8 cellular contexts compared by ENCODE assay signal in genomic region chr2:178195390-178196166, GRCh38. TPM values are rescaled to one million over a fixed set of nuclear protein-coding genes. Genes with fewer than 3 reads are reported as not detected.
A peak's percentile ranks its signal among the peaks of the same experiment; 100 is the strongest.
DNase-seq lines count a peak whose midpoint lies in the region; ATAC-seq, FAIRE-seq and TF ChIP-seq lines count a peak whose summit lies in the region.

No MANE protein-coding gene starts in this region.

- DNase-seq in AG10803 (ENCODE audit: low read depth) (no peak), bronchial epithelial cell (ENCODE audit: low read depth) (no peak), SIG-M5 treated with dmso at 0.1 percent for 504 hours (lab: John Stamatoyannopoulos, UW; ENCODE audit: unreplicated experiment) (no peak), NCI-H2196 treated with DMSO at 0.1 percent for 48 hours (lab: John Stamatoyannopoulos, UW; ENCODE audit: unreplicated experiment) (no peak), A172 (ENCODE audit: low spot score) (no peak)

- H3K4me1 ChIP-seq in HUES64 (ENCODE audit: insufficient read depth, low read length) (peaks cover 21% of the 10 kb centered on the region), mucosa of rectum (ENCODE audit: control insufficient read depth in 2 of 2, insufficient read depth in 2 of 2, low read length in 2 of 2) (peaks cover 7 to 18% of the 10 kb centered on the region in 2 donors)

- TF ChIP-seq CTCF in AG10803 (conservative IDR thresholded peaks at IDR 0.05; ENCODE audit: low read length) (no peak), bronchial epithelial cell (IDR thresholded peaks at IDR 0.05; ENCODE audit: insufficient read depth, low read length, severe bottlenecking) (no peak)

- H3K36me3 ChIP-seq in HUES64 (ENCODE audit: insufficient read depth, low read length) (no peaks in the 10 kb centered on the region), bronchial epithelial cell (ENCODE audit: control insufficient read depth, insufficient read depth, low read length) (no peaks in the 10 kb centered on the region), mucosa of rectum (ENCODE audit: control insufficient read depth in 2 of 2, insufficient read depth in 2 of 2, low read length in 2 of 2) (no peaks in the 10 kb centered on the region)

- no peak for FAIRE-seq in bronchial epithelial cell (lab: Jason Lieb, UNC)

- ATAC-seq in GM18502 (IDR thresholded peaks at IDR 0.05; ENCODE audit: poor library complexity, unreplicated experiment): no peak

- H3K27ac ChIP-seq in HUES64 (ENCODE audit: low read depth, low read length): no peak overlapping the region; the same call in 1 of the 2 replicates
- H3K27ac ChIP-seq in mucosa of rectum (ENCODE audit: low read depth in 2 of 2, low read length in 2 of 2): no peak overlapping the region

- H3K9ac ChIP-seq in HUES64 (ENCODE audit: low read depth, low read length) (peak overlapping the region; percentile 75; the same call in 1 of the 2 replicates), mucosa of rectum (ENCODE audit: low read depth in 1 of 2, low read length in 2 of 2) (peak overlapping the region in 1 of 2 donors; percentile 48)

- 9% methylated on average over 14 of the region's 14 CpGs for WGBS in HUES64

- H3K4me3 ChIP-seq in AG10803 (ENCODE audit: low read length) (peak overlapping the region; percentile 78), HUES64 (ENCODE audit: low read length) (peak overlapping the region; percentile 64), bronchial epithelial cell (ENCODE audit: low read depth, low read length) (peak overlapping the region; percentile 95), mucosa of rectum (ENCODE audit: low read length in 2 of 2) (peak overlapping the region; percentile 72 to 73)

- peaks cover 50% of the 10 kb centered on the region for H3K27me3 ChIP-seq in HUES64 (ENCODE audit: insufficient read depth, low read length)
- H3K27me3 ChIP-seq in bronchial epithelial cell (ENCODE audit: control insufficient read depth, insufficient read depth, low read length): no peaks in the 10 kb centered on the region
- peaks cover 5 to 16% of the 10 kb centered on the region in 2 donors for H3K27me3 ChIP-seq in mucosa of rectum (ENCODE audit: control insufficient read depth in 2 of 2, insufficient read depth in 2 of 2, low read length in 2 of 2)

- no peaks in the 10 kb centered on the region for H3K9me3 ChIP-seq in HUES64 (ENCODE audit: insufficient read depth, low read depth, low read length)
- no peaks in the 10 kb centered on the region for H3K9me3 ChIP-seq in mucosa of rectum (ENCODE audit: control insufficient read depth in 2 of 2, low read length in 2 of 2)

RNA-seq across cellular contexts. Expression of gene OSBPL6, which starts 1.3 kb away (rescaled TPM):
- polyA plus RNA-seq in HUES64 (2013, experiment 1 of 2): 6.6 TPM
- polyA plus RNA-seq in HUES64 (2013, experiment 2 of 2): 7.5 TPM
- 5.3 and 11.8 TPM in 2 replicates for total RNA-seq in bronchial epithelial cell
- 2.8 and 3.1 TPM in 2 replicates for total RNA-seq in A172 (2014; rRNA removed; shearing (Covaris generic))
